Comparison of ENCODE assay signal across 29 cellular contexts in the genomic region with DNA sequence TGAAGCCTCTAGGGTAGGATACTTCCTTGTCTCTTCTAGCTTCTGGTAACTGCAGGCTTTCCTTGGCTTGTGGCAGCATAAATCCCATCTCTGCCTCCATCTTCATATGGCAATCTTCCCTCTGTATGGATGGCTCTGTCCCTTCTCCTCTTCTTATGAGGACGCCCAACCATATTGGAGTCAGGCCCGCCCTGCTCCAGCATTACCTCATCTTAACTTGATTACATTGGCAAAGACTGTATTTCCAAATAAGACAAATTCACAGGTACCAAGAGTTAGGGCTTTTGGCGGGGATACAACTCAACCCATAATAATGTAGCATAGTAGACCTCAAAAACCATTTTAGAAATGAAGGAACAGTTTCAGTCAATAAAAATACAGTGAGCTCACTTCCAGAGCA.
"Had no signal": no experiment of that assay in that cellular context is flagged by ENCODE, and none has a peak within 500 bp of the region (broad histone marks: within the 10 kb centered on the region; RNA-seq: fewer than 3 reads in every experiment).

No MANE protein-coding gene starts in this region.

- ATAC-seq: left cardiac atrium; left lung; lower lobe of right lung; natural killer cell; sciatic nerve; stimulated activated memory B cell treated with anti-CD40 and anti-IgM and Interleukin-4, amounts not matched to agents 10 μg/mL and 1 μg/mL and 100 μg/mL, for 72 hours; stimulated activated naive CD8-positive, alpha-beta T cell treated with anti-CD3 and anti-CD28 coated beads, Interleukin-15, amount 100 ng/mL, for 72 hours had no signal

- H3K36me3 Mint-ChIP-seq: natural killer cell; neural progenitor cell; stimulated activated memory B cell treated with anti-CD40 and anti-IgM and Interleukin-4, amounts not matched to agents 10 μg/mL and 1 μg/mL and 100 μg/mL, for 72 hours; type B pancreatic cell had no signal

- H3K4me1 Mint-ChIP-seq: naive B cell; natural killer cell; stimulated activated memory B cell treated with anti-CD40 and anti-IgM and Interleukin-4, amounts not matched to agents 10 μg/mL and 1 μg/mL and 100 μg/mL, for 72 hours had no signal

- H3K27ac Mint-ChIP-seq: naive B cell; natural killer cell; nephron progenitor cell; neural progenitor cell; progenitor cell of endocrine pancreas; stimulated activated memory B cell treated with anti-CD40 and anti-IgM and Interleukin-4, amounts not matched to agents 10 μg/mL and 1 μg/mL and 100 μg/mL, for 72 hours; stimulated activated naive CD8-positive, alpha-beta T cell treated with anti-CD3 and anti-CD28 coated beads, Interleukin-15, amount 100 ng/mL, for 72 hours; type B pancreatic cell had no signal

- H3K4me3 Mint-ChIP-seq: naive B cell; natural killer cell; nephron progenitor cell; neural progenitor cell; stimulated activated memory B cell treated with anti-CD40 and anti-IgM and Interleukin-4, amounts not matched to agents 10 μg/mL and 1 μg/mL and 100 μg/mL, for 72 hours; stimulated activated naive CD8-positive, alpha-beta T cell treated with anti-CD3 and anti-CD28 coated beads, Interleukin-15, amount 100 ng/mL, for 72 hours; type B pancreatic cell had no signal

- H3K9me3 ChIP-seq: left lung, lower lobe of right lung, neutrophil, ovary, right atrium auricular region, spleen, tibial nerve, uterus had no signal

- H3K9ac ChIP-seq: neural progenitor cell had no signal

- H3K36me3 ChIP-seq: left lung, lower lobe of right lung, neural progenitor cell, neutrophil, ovary, right atrium auricular region, spleen, tibial nerve, uterus had no signal

- H3K27ac ChIP-seq: left lung, lower lobe of right lung, neural progenitor cell, neutrophil, ovary, right atrium auricular region, spleen, tibial nerve, uterus had no signal

- H3K4me2 ChIP-seq: neural progenitor cell had no signal

- H3K4me1 ChIP-seq: left lung, lower lobe of right lung, right atrium auricular region, spleen, uterus had no signal

- DNase-seq: hippocampal formation; kidney glomerular epithelial cell; left cardiac atrium; left lung; lower lobe of right lung; mammary epithelial cell; mesenchymal stem cell; naive B cell; natural killer cell; nephron progenitor cell; occipital lobe; ovary; small intestine; spleen; stimulated activated CD4-positive, alpha-beta T cell treated with anti-CD3 and anti-CD28 coated beads, Interleukin-2, amount 100 ng/mL, for 48 hours; stimulated activated CD4-positive, alpha-beta T cell treated with anti-CD3 and anti-CD28 coated beads, Interleukin-4, amount 100 ng/mL, for 4 hours; stimulated activated CD8-positive, alpha-beta memory T cell treated with anti-CD3 and anti-CD28 coated beads, Interleukin-4, amount 100 ng/mL, for 48 hours; stimulated activated naive CD4-positive, alpha-beta T cell treated with Interleukin-2 at 50 U/mL for 16 hours; stimulated activated naive CD8-positive, alpha-beta T cell treated with anti-CD3 and anti-CD28 coated beads, Interleukin-15, amount 100 ng/mL, for 72 hours; substantia nigra; uterus had no signal

- H3K9me3 Mint-ChIP-seq: natural killer cell; nephron progenitor cell; neural progenitor cell; stimulated activated memory B cell treated with anti-CD40 and anti-IgM and Interleukin-4, amounts not matched to agents 10 μg/mL and 1 μg/mL and 100 μg/mL, for 72 hours; stimulated activated naive CD8-positive, alpha-beta T cell treated with anti-CD3 and anti-CD28 coated beads, Interleukin-15, amount 100 ng/mL, for 72 hours had no signal

- H3K4me3 ChIP-seq: left lung, lower lobe of right lung, neural progenitor cell, ovary, right atrium auricular region, spleen, tibial nerve, uterus had no signal

- H3K27me3 ChIP-seq: left lung, neural progenitor cell, ovary, right atrium auricular region, tibial nerve, uterus had no signal
